In genomic region chr3:150407051-150407817, GRCh38 we compare ENCODE assay signal across 8 cellular contexts. TPM values are rescaled to one million over a fixed set of nuclear protein-coding genes. Genes with fewer than 3 reads are reported as not detected.
A peak's percentile ranks its signal among the peaks of the same experiment; 100 is the strongest.
DNase-seq lines count a peak whose midpoint lies in the region; ATAC-seq and TF ChIP-seq lines count a peak whose summit lies in the region.

No MANE protein-coding gene starts in this region.

- no peak overlapping the region for H2BK120ac ChIP-seq in mesenchymal stem cell (ENCODE audit: low read depth, low read length)

- H2BK12ac ChIP-seq in mesenchymal stem cell (ENCODE audit: low read length in 2 of 2), result no peak overlapping the region

- H3K4me3 ChIP-seq in breast epithelium, result peak overlapping the region; percentile 85 to 98 (median 92)
- H3K4me3 ChIP-seq in mesenchymal stem cell (ENCODE audit: insufficient read depth in 1 of 2, low read depth in 1 of 2, low read length in 2 of 2), result peak overlapping the region in 1 of 2 experiments; percentile 99
- peak overlapping the region; percentile 76 to 84 for H3K4me3 ChIP-seq in aorta (ENCODE audit: low read length in 2 of 2)

- peak overlapping the region in 1 of 2 experiments; percentile 28 for H3K4ac ChIP-seq in mesenchymal stem cell (ENCODE audit: low read depth in 1 of 2, low read length in 2 of 2)

- TF ChIP-seq POLR2A in breast epithelium (IDR thresholded peaks at IDR 0.05), result no peak

- no peak overlapping the region for H3K14ac ChIP-seq in mesenchymal stem cell (ENCODE audit: low read length in 2 of 2)

- H2AK5ac ChIP-seq in mesenchymal stem cell (ENCODE audit: low read length, severe bottlenecking), result peak overlapping the region; percentile 59

- H3K4me1 ChIP-seq in breast epithelium (no peaks in the 10 kb centered on the region), mesenchymal stem cell (ENCODE audit: control insufficient read depth, insufficient read depth, low read depth, low read length) (no peaks in the 10 kb centered on the region), aorta (ENCODE audit: control insufficient read depth in 1 of 2, insufficient read depth in 2 of 2, low read length in 2 of 2) (no peaks in the 10 kb centered on the region)

- H4K91ac ChIP-seq in mesenchymal stem cell (ENCODE audit: low read length), result no peak overlapping the region

- no peak overlapping the region for H2BK15ac ChIP-seq in mesenchymal stem cell (ENCODE audit: low read depth, poor library complexity, severe bottlenecking)

- 64% methylated on average over 9 of the region's 12 CpGs for WGBS in mesenchymal stem cell
- WGBS in aorta, 2 donors, result 2 to 3% methylated on average over 12 of the region's 12 CpGs

- no peak overlapping the region for H3K23ac ChIP-seq in mesenchymal stem cell (ENCODE audit: low read length in 2 of 2)

- DNase-seq in ELR (ENCODE audit: low read depth) (peak; percentile 29), NCI-H146 (lab: John Stamatoyannopoulos, UW) (peak; percentile 67), breast epithelium (ENCODE audit: low spot score in 2 of 2) (no peak), mesenchymal stem cell (no peak), aorta (no peak), NCI-H1105 treated with DMSO at 0.1 percent for 48 hours (lab: John Stamatoyannopoulos, UW) (no peak), mucosa of gallbladder (ENCODE audit: low spot score) (no peak)

- no peaks in the 10 kb centered on the region for H3K27me3 ChIP-seq in breast epithelium
- no peaks in the 10 kb centered on the region for H3K27me3 ChIP-seq in mesenchymal stem cell (ENCODE audit: control insufficient read depth in 1 of 2, insufficient read depth in 1 of 2, low read length in 2 of 2)
- H3K27me3 ChIP-seq in aorta (ENCODE audit: control insufficient read depth in 1 of 2, insufficient read depth in 2 of 2, low read length in 1 of 2), result no peaks in the 10 kb centered on the region

- H4K8ac ChIP-seq in mesenchymal stem cell (ENCODE audit: low read length), result no peak overlapping the region

- no peaks in the 10 kb centered on the region for H3K9me3 ChIP-seq in breast epithelium
- H3K9me3 ChIP-seq in mesenchymal stem cell (ENCODE audit: control insufficient read depth, low read length), result no peaks in the 10 kb centered on the region
- no peaks in the 10 kb centered on the region for H3K9me3 ChIP-seq in aorta (ENCODE audit: control insufficient read depth, low read length)

- peak overlapping the region; percentile 61 for H3K4me2 ChIP-seq in mesenchymal stem cell (ENCODE audit: low read length, poor library complexity, severe bottlenecking)

- H3K27ac ChIP-seq in breast epithelium, result peak overlapping the region; percentile 100
- H3K27ac ChIP-seq in mesenchymal stem cell (ENCODE audit: low read length, poor library complexity, severe bottlenecking), result peak overlapping the region; percentile 92
- peak overlapping the region; percentile 85 to 96 for H3K27ac ChIP-seq in aorta (ENCODE audit: low read depth in 1 of 2, low read length in 2 of 2)

- no peak overlapping the region for H2AFZ ChIP-seq in mesenchymal stem cell (ENCODE audit: low read depth, low read length)

- H3K18ac ChIP-seq in mesenchymal stem cell (ENCODE audit: low read depth in 1 of 2, low read length in 2 of 2), result no peak overlapping the region

- no peak for TF ChIP-seq CTCF in breast epithelium (IDR thresholded peaks at IDR 0.05)

- H2BK5ac ChIP-seq in mesenchymal stem cell (ENCODE audit: low read depth, low read length, poor library complexity, severe bottlenecking), result no peak overlapping the region

- ATAC-seq in aorta (ENCODE audit: low FRiP score) (no peak), GM18519 (IDR thresholded peaks at IDR 0.05; ENCODE audit: low FRiP score, unreplicated experiment) (no peak)

- H3K36me3 ChIP-seq in breast epithelium (no peaks in the 10 kb centered on the region), mesenchymal stem cell (ENCODE audit: control insufficient read depth in 1 of 2, insufficient read depth in 2 of 2, low read depth in 1 of 2, low read length in 2 of 2) (peaks cover 9 to 10% of the 10 kb centered on the region in 2 experiments), aorta (ENCODE audit: control insufficient read depth in 1 of 2, insufficient read depth in 2 of 2, low read length in 1 of 2) (no peaks in the 10 kb centered on the region)

- intact Hi-C loops in breast epithelium (cut with DNase I; ENCODE audit: low total_unique reads), result no loop called here
- intact Hi-C loops in aorta (cut with DNase I), result loop anchor here (5.0 to 10.0 kb wide), 4 partner anchors 35 to 435 kb away; partner anchors contain the start of gene PFN2 (in 1 of the 2)

- peaks cover 2% of the 10 kb centered on the region for H3K79me1 ChIP-seq in mesenchymal stem cell (replicated peaks; ENCODE audit: low read length, poor library complexity, severe bottlenecking)

- H3K9ac ChIP-seq in mesenchymal stem cell (ENCODE audit: low read length), result peak overlapping the region; percentile 100

RNA-seq across cellular contexts. Expression of gene TSC22D2, which starts 0.9 kb away (rescaled TPM):
- total RNA-seq in breast epithelium (10 to 100 TPM; 12.1 to 19.8 (median 16.5) TPM), aorta (10 to 100 TPM; 43.9 to 64.7 TPM), mucosa of gallbladder (25.6 TPM)
- polyA plus RNA-seq in mesenchymal stem cell (2013, experiment 1 of 2), result 29.1 TPM
- polyA plus RNA-seq in mesenchymal stem cell (2013, experiment 2 of 2), result 29.3 TPM
- 10 to 100 TPM; 10.6 to 11.5 TPM for polyA plus RNA-seq in aorta

Comparison
In these comparisons a context has a peak if more than half of its experiments do, and no peak if none do; other contexts are left out.
1. DNase-seq: peak in ELR (single experiment) and NCI-H146 (single experiment); none in breast epithelium (0 of 2), mesenchymal stem cell (single experiment), aorta (0 of 2), NCI-H1105 treated with DMSO at 0.1 percent for 48 hours (single experiment) and mucosa of gallbladder (single experiment).
2. Peak in every context shown above with its lines, with median percentiles within 50 percentile points of each other: H3K27ac ChIP-seq.